ENCODE assay signal across 8 cellular contexts in the genomic region with DNA sequence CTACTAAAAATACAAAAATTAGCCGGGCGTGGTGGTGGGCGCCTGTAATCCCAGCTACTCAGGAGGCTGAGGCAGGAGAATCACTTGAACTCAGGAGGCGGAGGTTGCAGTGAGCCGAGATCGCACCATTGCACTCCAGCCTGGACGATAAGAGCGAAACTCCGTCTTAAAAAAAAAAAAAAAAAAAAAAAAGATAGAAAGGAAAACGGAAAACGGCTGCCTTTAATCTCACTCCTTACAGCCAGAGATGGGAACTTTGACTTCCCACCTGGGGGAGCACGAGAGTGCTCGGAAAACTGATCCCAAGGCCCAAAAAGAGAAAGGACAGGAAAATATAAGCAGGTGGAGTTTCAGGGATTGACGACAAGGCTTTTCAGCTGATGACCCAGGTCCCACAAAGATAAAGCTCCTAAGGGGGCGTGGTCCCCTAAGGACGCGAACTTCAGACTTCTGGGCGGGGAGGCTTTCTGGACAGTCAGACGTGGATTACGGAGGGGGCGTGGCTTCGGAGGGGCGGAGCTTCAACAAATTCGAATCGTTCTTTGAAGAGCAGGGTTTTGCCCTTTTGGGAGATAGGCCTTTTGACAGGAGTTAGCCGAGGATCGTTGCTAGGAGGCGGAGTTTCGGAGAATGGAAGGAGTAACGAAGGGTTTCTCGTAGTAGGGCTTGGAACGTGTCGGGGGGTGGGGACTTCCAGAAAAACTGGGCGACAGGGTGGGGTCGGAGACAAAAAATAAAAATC. TPM values are rescaled to one million over a fixed set of nuclear protein-coding genes. Genes with fewer than 3 reads are reported as not detected.
A peak's percentile ranks its signal among the peaks of the same experiment; 100 is the strongest.
DNase-seq lines count a peak whose midpoint lies in the region; FAIRE-seq and TF ChIP-seq lines count a peak whose summit lies in the region.

No MANE protein-coding gene starts in this region.

- TF ChIP-seq POLR2A in Raji (IDR thresholded peaks at IDR 0.05; ENCODE audit: insufficient read depth, low read depth, low read length), result peak; percentile 54; the same call in 1 of the 2 replicates

- FAIRE-seq in GM19239 (lab: Jason Lieb, UNC), result no peak

- TF ChIP-seq CTCF in A673 (conservative IDR thresholded peaks at IDR 0.05; ENCODE audit: low read depth, low read length), result peak; percentile 41; the same call in 1 of the 2 replicates
- TF ChIP-seq CTCF in MM.1S (IDR thresholded peaks at IDR 0.05; ENCODE audit: low read length), result peak; percentile 27
- TF ChIP-seq CTCF in fibroblast of villous mesenchyme (IDR thresholded peaks at IDR 0.05; ENCODE audit: insufficient read depth, low read depth, low read length), result peak; percentile 13
- TF ChIP-seq CTCF in nephron progenitor cell (IDR thresholded peaks at IDR 0.05), result no peak

- H3F3A ChIP-seq in MM.1S (ENCODE audit: insufficient read depth, low read length), result peaks cover 44% of the 10 kb centered on the region

- no peak overlapping the region for H3K4me3 Mint-ChIP-seq in nephron progenitor cell

- H3K27ac ChIP-seq in A673 (ENCODE audit: low read depth, low read length, poor library complexity, severe bottlenecking), result peak overlapping the region; percentile 96
- H3K27ac ChIP-seq in MM.1S (ENCODE audit: low read length), result peak overlapping the region; percentile 90

- H3K9me3 Mint-ChIP-seq in nephron progenitor cell, result no peaks in the 10 kb centered on the region

- peak overlapping the region; percentile 64 for H3K4me2 ChIP-seq in MM.1S (ENCODE audit: low read depth, low read length)

- DNase-seq in A673 (ENCODE audit: low spot score) (peak; percentile 97), GM19239 (ENCODE audit: insufficient read length, low spot score) (peak; percentile 84), MM.1S (peak; percentile 100), fibroblast of villous mesenchyme (ENCODE audit: low read depth) (peak; percentile 99), nephron progenitor cell (peak; percentile 97)
- DNase-seq in activated effector memory CD4-positive, alpha-beta T cell treated with Interleukin-2 at 50 U/mL for 16 hours, result peak; percentile 82
- peak; percentile 92 for DNase-seq in stimulated activated naive CD4-positive, alpha-beta T cell treated with Interleukin-2 at 50 U/mL for 16 hours (lab: John Stamatoyannopoulos, UW)

- H3K4me1 Mint-ChIP-seq in nephron progenitor cell, result peaks cover 39% of the 10 kb centered on the region

- H3K27me3 ChIP-seq in A673 (replicated peaks; ENCODE audit: insufficient read depth, low read depth, low read length, poor library complexity) (no peaks in the 10 kb centered on the region), MM.1S (replicated peaks; ENCODE audit: insufficient read depth, low read length) (no peaks in the 10 kb centered on the region)

- intact Hi-C loops in A673 (cut with micrococcal nuclease; ENCODE audit: unreplicated experiment), result no loop called here

- H3K4me3 ChIP-seq in A673 (ENCODE audit: low read depth, low read length, poor library complexity, severe bottlenecking), result peak overlapping the region; percentile 59
- H3K4me3 ChIP-seq in MM.1S (ENCODE audit: low read length), result peak overlapping the region; percentile 69
- peak overlapping the region; percentile 76 for H3K4me3 ChIP-seq in fibroblast of villous mesenchyme (ENCODE audit: low read depth, low read length)

- CTCF ChIA-PET in A673 (lab: Charles Lee), result interaction anchor here (0.9 to 1.1 kb wide), 4 partner anchors 12 to 77 kb away, joined by 4 to 6 read pairs (median 4); a partner anchor contains a TSS

- H3K4me1 ChIP-seq in A673 (ENCODE audit: insufficient read depth, low read length, poor library complexity, severe bottlenecking), result peaks cover 55% of the 10 kb centered on the region
- peaks cover 42% of the 10 kb centered on the region for H3K4me1 ChIP-seq in MM.1S (ENCODE audit: low read length)

- H3K9me3 ChIP-seq in A673 (ENCODE audit: low read depth, low read length, poor library complexity, severe bottlenecking) (no peaks in the 10 kb centered on the region), MM.1S (replicated peaks; ENCODE audit: insufficient read depth, low read length) (no peaks in the 10 kb centered on the region)

- POLR2A ChIA-PET in A673 (lab: Charles Lee; ENCODE audit: low non-redundant PET), result interaction anchor here (0.6 to 0.7 kb wide), 3 partner anchors 9 to 406 kb away, joined by 3 to 23 read pairs (median 3); a partner anchor contains a TSS

- H2AFZ ChIP-seq in MM.1S (ENCODE audit: low read length), result no peak overlapping the region

- no peak overlapping the region for H3K27ac Mint-ChIP-seq in nephron progenitor cell

- BruUV-seq in A673 (replicated peaks; lab: Mats Ljungman, UMichigan), result TSS peak; percentile 43

- H3K36me3 Mint-ChIP-seq in nephron progenitor cell (ENCODE audit: low read depth), result peaks cover 8% of the 10 kb centered on the region

- peak overlapping the region; percentile 86 for H3K9ac ChIP-seq in MM.1S (ENCODE audit: low read length)

- no peaks in the 10 kb centered on the region for H3K27me3 Mint-ChIP-seq in nephron progenitor cell (ENCODE audit: low read depth, poor library complexity)

- no peaks in the 10 kb centered on the region for H4K20me1 ChIP-seq in MM.1S (ENCODE audit: insufficient read depth, low read length)

- no peaks in the 10 kb centered on the region for H3K9me2 ChIP-seq in MM.1S (replicated peaks; ENCODE audit: insufficient read depth, low read length)

- peaks cover 91% of the 10 kb centered on the region for H3K79me2 ChIP-seq in MM.1S (ENCODE audit: low read length)

- peaks cover 20% of the 10 kb centered on the region for H3K36me3 ChIP-seq in A673 (ENCODE audit: insufficient read depth, low read length, poor library complexity, severe bottlenecking)
- peaks cover 4% of the 10 kb centered on the region; the same call in 1 of the 2 replicates for H3K36me3 ChIP-seq in MM.1S (replicated peaks; ENCODE audit: insufficient read depth, low read length)

RNA-seq across cellular contexts. Expression of a gene that starts 1.0 kb away (rescaled TPM):
- total RNA-seq in A673 (2021) (291 and 295 TPM in 2 replicates), fibroblast of villous mesenchyme (57.7 and 68.2 TPM in 2 replicates)

RNA-seq across cellular contexts. Expression of a gene that starts 3.0 kb away (rescaled TPM):
- total RNA-seq in A673 (2021) (201 and 204 TPM in 2 replicates), fibroblast of villous mesenchyme (255 and 330 TPM in 2 replicates)

RNA-seq across cellular contexts. Expression of a gene that starts 9.6 kb away (rescaled TPM):
- total RNA-seq in A673 (2021), result 82.4 and 84.2 TPM in 2 replicates
- 22.9 and 24.2 TPM in 2 replicates for total RNA-seq in fibroblast of villous mesenchyme

RNA-seq across cellular contexts. Expression of a gene that starts 11.9 kb away (rescaled TPM):
- total RNA-seq in A673 (2021) (46.3 and 48.5 TPM in 2 replicates), fibroblast of villous mesenchyme (26.7 and 28.9 TPM in 2 replicates)

RNA-seq across cellular contexts. Expression of a gene that starts 17.6 kb away (rescaled TPM):
- total RNA-seq in A673 (2021) (12.7 and 20.8 TPM in 2 replicates), fibroblast of villous mesenchyme (52.2 and 54.1 TPM in 2 replicates)

Comparison
In these comparisons a context has a peak if more than half of its experiments do, and no peak if none do; other contexts are left out.
1. Peak in every context shown above with its lines: DNase-seq, H3K4me3 ChIP-seq and H3K27ac ChIP-seq.